12 cellular contexts compared by ENCODE assay signal in the genomic region with DNA sequence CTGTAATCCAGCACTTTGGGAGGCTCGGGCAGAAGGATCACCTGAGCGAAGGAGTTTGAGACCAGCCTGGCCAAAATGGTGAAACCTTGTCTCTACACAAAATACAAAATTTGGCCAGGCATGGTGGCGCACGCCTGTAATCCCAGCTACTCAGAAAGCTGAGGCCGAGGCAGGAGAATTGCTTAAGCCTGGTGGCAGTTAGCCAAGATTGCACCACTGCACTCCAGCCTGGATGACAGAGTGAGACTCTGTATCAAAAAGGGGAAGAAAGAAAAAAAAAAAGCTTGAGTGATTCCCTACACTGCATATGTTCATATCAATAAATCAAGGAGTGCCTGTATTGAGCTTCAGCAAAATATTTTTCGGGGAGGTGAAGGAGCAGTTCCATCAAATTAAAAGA. TPM values are rescaled to one million over a fixed set of nuclear protein-coding genes. Genes with fewer than 3 reads are reported as not detected.
DNase-seq lines count a peak whose midpoint lies in the region; ATAC-seq lines count a peak whose summit lies in the region.
"Had no signal": no experiment of that assay in that cellular context is flagged by ENCODE, and none has a peak within 500 bp of the region (broad histone marks: within the 10 kb centered on the region; RNA-seq: fewer than 3 reads in every experiment).

No MANE protein-coding gene starts in this region.

- H3K27me3 Mint-ChIP-seq in activated CD8-positive, alpha-beta memory T cell treated with anti-CD3 and anti-CD28 coated beads, Interleukin-2, amount 10 ng/mL, durations not matched to agents 7 days and 5 days = peaks cover 5% of the 10 kb centered on the region
- H3K27me3 Mint-ChIP-seq in naive thymus-derived CD8-positive, alpha-beta T cell = no peaks in the 10 kb centered on the region
- H3K27me3 Mint-ChIP-seq: activated CD4-positive, alpha-beta T cell treated with anti-CD3 and anti-CD28 coated beads, Interleukin-2, amount 10 ng/mL, durations not matched to agents 24 days and 14 days had no signal

- H3K27ac Mint-ChIP-seq in activated CD8-positive, alpha-beta memory T cell treated with anti-CD3 and anti-CD28 coated beads, Interleukin-2, amount 10 ng/mL, durations not matched to agents 7 days and 5 days = no peak overlapping the region
- H3K27ac Mint-ChIP-seq in naive thymus-derived CD8-positive, alpha-beta T cell = no peak overlapping the region
- H3K27ac Mint-ChIP-seq: activated CD4-positive, alpha-beta T cell treated with anti-CD3 and anti-CD28 coated beads, Interleukin-2, amount 10 ng/mL, durations not matched to agents 24 days and 14 days; stimulated activated naive B cell treated with anti-CD40 and anti-IgM and Interleukin-4, amounts not matched to agents 10 μg/mL and 1 μg/mL and 100 μg/mL, for 72 hours had no signal

- POLR2A ChIA-PET in naive thymus-derived CD8-positive, alpha-beta T cell (lab: Charles Lee) = interaction anchor here (0.6 to 0.8 kb wide), 2 partner anchors 11 to 13 kb away, joined by 4 read pairs; no protein-coding TSS in a partner anchor

- CTCF ChIA-PET in activated CD8-positive, alpha-beta memory T cell treated with anti-CD3 and anti-CD28 coated beads, Interleukin-2, amount 10 ng/mL, durations not matched to agents 7 days and 5 days (lab: Charles Lee) = interaction anchor here (1.1 to 2.3 kb wide), 2 partner anchors 22 to 158 kb away, joined by 4 to 7 read pairs; no protein-coding TSS in a partner anchor

- ATAC-seq in GM19395 (IDR thresholded peaks at IDR 0.05; ENCODE audit: unreplicated experiment) = no peak
- no peak for ATAC-seq in activated CD8-positive, alpha-beta memory T cell treated with anti-CD3 and anti-CD28 coated beads, Interleukin-2, amount 10 ng/mL, durations not matched to agents 7 days and 5 days
- ATAC-seq in naive thymus-derived CD8-positive, alpha-beta T cell = no peak
- ATAC-seq: Panc1; stimulated activated naive B cell treated with anti-CD40 and anti-IgM and Interleukin-4, amounts not matched to agents 10 μg/mL and 1 μg/mL and 100 μg/mL, for 72 hours had no signal

- DNase-seq in Ammon's horn (ENCODE audit: low spot score) = peak; percentile 70
- DNase-seq in NOMO-1 (lab: John Stamatoyannopoulos, UW; ENCODE audit: unreplicated experiment in 2 of 2) = peak; percentile 88 to 99
- peak; percentile 67 for DNase-seq in fibroblast of gingiva (ENCODE audit: low read depth)
- peak; percentile 66 for DNase-seq in medulla oblongata (ENCODE audit: extremely low spot score)
- no peak for DNase-seq in activated CD8-positive, alpha-beta memory T cell treated with anti-CD3 and anti-CD28 coated beads, Interleukin-2, amount 10 ng/mL, durations not matched to agents 7 days and 5 days
- DNase-seq in NCI-H2029 treated with DMSO at 0.1 percent for 48 hours (lab: John Stamatoyannopoulos, UW) = no peak
- no peak for DNase-seq in naive thymus-derived CD8-positive, alpha-beta T cell
- DNase-seq: activated CD4-positive, alpha-beta T cell treated with anti-CD3 and anti-CD28 coated beads, Interleukin-2, amount 10 ng/mL, durations not matched to agents 24 days and 14 days; BE2C; stimulated activated naive B cell treated with anti-CD40 and anti-IgM and Interleukin-4, amounts not matched to agents 10 μg/mL and 1 μg/mL and 100 μg/mL, for 72 hours had no signal

- H3K36me3 Mint-ChIP-seq in activated CD8-positive, alpha-beta memory T cell treated with anti-CD3 and anti-CD28 coated beads, Interleukin-2, amount 10 ng/mL, durations not matched to agents 7 days and 5 days = no peaks in the 10 kb centered on the region
- no peaks in the 10 kb centered on the region for H3K36me3 Mint-ChIP-seq in naive thymus-derived CD8-positive, alpha-beta T cell
- H3K36me3 Mint-ChIP-seq: stimulated activated naive B cell treated with anti-CD40 and anti-IgM and Interleukin-4, amounts not matched to agents 10 μg/mL and 1 μg/mL and 100 μg/mL, for 72 hours had no signal

- peaks cover 14% of the 10 kb centered on the region for H3K4me1 Mint-ChIP-seq in activated CD8-positive, alpha-beta memory T cell treated with anti-CD3 and anti-CD28 coated beads, Interleukin-2, amount 10 ng/mL, durations not matched to agents 7 days and 5 days
- H3K4me1 Mint-ChIP-seq in naive thymus-derived CD8-positive, alpha-beta T cell = peaks cover 12 to 29% (median 23%) of the 10 kb centered on the region in 4 donors
- H3K4me1 Mint-ChIP-seq: stimulated activated naive B cell treated with anti-CD40 and anti-IgM and Interleukin-4, amounts not matched to agents 10 μg/mL and 1 μg/mL and 100 μg/mL, for 72 hours had no signal

- no peak overlapping the region for H3K4me3 Mint-ChIP-seq in activated CD8-positive, alpha-beta memory T cell treated with anti-CD3 and anti-CD28 coated beads, Interleukin-2, amount 10 ng/mL, durations not matched to agents 7 days and 5 days
- no peak overlapping the region for H3K4me3 Mint-ChIP-seq in naive thymus-derived CD8-positive, alpha-beta T cell
- H3K4me3 Mint-ChIP-seq: activated CD4-positive, alpha-beta T cell treated with anti-CD3 and anti-CD28 coated beads, Interleukin-2, amount 10 ng/mL, durations not matched to agents 24 days and 14 days; stimulated activated naive B cell treated with anti-CD40 and anti-IgM and Interleukin-4, amounts not matched to agents 10 μg/mL and 1 μg/mL and 100 μg/mL, for 72 hours had no signal

- no peaks in the 10 kb centered on the region for H3K9me3 Mint-ChIP-seq in activated CD8-positive, alpha-beta memory T cell treated with anti-CD3 and anti-CD28 coated beads, Interleukin-2, amount 10 ng/mL, durations not matched to agents 7 days and 5 days (ENCODE audit: low read depth)
- H3K9me3 Mint-ChIP-seq in naive thymus-derived CD8-positive, alpha-beta T cell = no peaks in the 10 kb centered on the region
- H3K9me3 Mint-ChIP-seq: activated CD4-positive, alpha-beta T cell treated with anti-CD3 and anti-CD28 coated beads, Interleukin-2, amount 10 ng/mL, durations not matched to agents 24 days and 14 days; stimulated activated naive B cell treated with anti-CD40 and anti-IgM and Interleukin-4, amounts not matched to agents 10 μg/mL and 1 μg/mL and 100 μg/mL, for 72 hours had no signal

RNA-seq across cellular contexts. Expression of gene SRRM3, which starts 45.8 kb away (rescaled TPM):
- total RNA-seq in activated CD8-positive, alpha-beta memory T cell treated with anti-CD3 and anti-CD28 coated beads, Interleukin-2, amount 10 ng/mL, durations not matched to agents 7 days and 5 days = under 1 TPM in 1 of 2 experiments, not detected in 1; 0.09 TPM
- not detected for total RNA-seq in naive thymus-derived CD8-positive, alpha-beta T cell
- polyA plus RNA-seq in naive thymus-derived CD8-positive, alpha-beta T cell = not detected

Comparison
In these comparisons a context has a peak if more than half of its experiments do, and no peak if none do; other contexts are left out.
1. DNase-seq: peak in Ammon's horn (single experiment), NOMO-1 (2 of 2), fibroblast of gingiva (single experiment) and medulla oblongata (single experiment); none in activated CD8-positive, alpha-beta memory T cell treated with anti-CD3 and anti-CD28 coated beads, Interleukin-2, amount 10 ng/mL, durations not matched to agents 7 days and 5 days (single experiment), NCI-H2029 treated with DMSO at 0.1 percent for 48 hours (single experiment) and naive thymus-derived CD8-positive, alpha-beta T cell (0 of 10).